ENCODE assay signal across 1 cellular context in the genomic region with DNA sequence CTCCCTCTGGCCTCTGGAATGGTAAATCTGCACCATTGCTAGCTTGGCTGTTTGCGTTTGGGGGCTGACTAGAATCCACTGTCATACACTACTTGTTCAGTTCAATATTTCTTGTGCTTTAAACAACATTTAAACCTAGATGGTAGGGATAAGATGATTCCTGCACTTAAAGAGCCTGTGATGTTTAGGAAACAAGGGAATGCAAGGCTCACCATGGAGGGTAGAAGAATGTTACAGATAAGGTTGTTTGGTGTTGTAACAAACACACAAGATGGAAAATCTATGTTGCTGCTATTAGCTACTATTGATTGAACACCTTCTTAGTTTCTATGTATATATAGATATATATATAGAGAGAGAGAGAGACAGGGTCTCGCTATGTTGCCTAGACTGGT.
TF ChIP-seq lines count a peak whose summit lies in the region.

No MANE protein-coding gene starts in this region.

TF ChIP-seq in H1, 55 proteins besides CTCF, POLR2A, EP300 and RAD21:
- TF ChIP-seq NRF1 (IDR thresholded peaks at IDR 0.05; ENCODE audit: low read depth, low read length): no peak
- no peak for TF ChIP-seq TEAD4 (IDR thresholded peaks at IDR 0.05; ENCODE audit: low read depth, low read length)
- no peak for TF ChIP-seq RXRA (IDR thresholded peaks at IDR 0.05; ENCODE audit: insufficient read depth, low read depth, low read length)
- TF ChIP-seq, protein P1, sequence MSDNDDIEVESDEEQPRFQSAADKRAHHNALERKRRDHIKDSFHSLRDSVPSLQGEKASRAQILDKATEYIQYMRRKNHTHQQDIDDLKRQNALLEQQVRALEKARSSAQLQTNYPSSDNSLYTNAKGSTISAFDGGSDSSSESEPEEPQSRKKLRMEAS (IDR thresholded peaks at IDR 0.05): no peak
- no peak for TF ChIP-seq BRCA1 (IDR thresholded peaks at IDR 0.05; ENCODE audit: low read depth, low read length)
- no peak for TF ChIP-seq RNF2 (IDR thresholded peaks at IDR 0.05; ENCODE audit: borderline replicate concordance, low read depth, low read length, missing control alignments, poor library complexity, severe bottlenecking)
- no peak for TF ChIP-seq RBBP5 (IDR thresholded peaks at IDR 0.05; ENCODE audit: borderline replicate concordance, low read depth, low read length)
- TF ChIP-seq SIX5 (IDR thresholded peaks at IDR 0.05; ENCODE audit: low read depth, low read length): no peak
- no peak for TF ChIP-seq SIRT6 (IDR thresholded peaks at IDR 0.05; ENCODE audit: low read length)
- TF ChIP-seq, protein P2, sequence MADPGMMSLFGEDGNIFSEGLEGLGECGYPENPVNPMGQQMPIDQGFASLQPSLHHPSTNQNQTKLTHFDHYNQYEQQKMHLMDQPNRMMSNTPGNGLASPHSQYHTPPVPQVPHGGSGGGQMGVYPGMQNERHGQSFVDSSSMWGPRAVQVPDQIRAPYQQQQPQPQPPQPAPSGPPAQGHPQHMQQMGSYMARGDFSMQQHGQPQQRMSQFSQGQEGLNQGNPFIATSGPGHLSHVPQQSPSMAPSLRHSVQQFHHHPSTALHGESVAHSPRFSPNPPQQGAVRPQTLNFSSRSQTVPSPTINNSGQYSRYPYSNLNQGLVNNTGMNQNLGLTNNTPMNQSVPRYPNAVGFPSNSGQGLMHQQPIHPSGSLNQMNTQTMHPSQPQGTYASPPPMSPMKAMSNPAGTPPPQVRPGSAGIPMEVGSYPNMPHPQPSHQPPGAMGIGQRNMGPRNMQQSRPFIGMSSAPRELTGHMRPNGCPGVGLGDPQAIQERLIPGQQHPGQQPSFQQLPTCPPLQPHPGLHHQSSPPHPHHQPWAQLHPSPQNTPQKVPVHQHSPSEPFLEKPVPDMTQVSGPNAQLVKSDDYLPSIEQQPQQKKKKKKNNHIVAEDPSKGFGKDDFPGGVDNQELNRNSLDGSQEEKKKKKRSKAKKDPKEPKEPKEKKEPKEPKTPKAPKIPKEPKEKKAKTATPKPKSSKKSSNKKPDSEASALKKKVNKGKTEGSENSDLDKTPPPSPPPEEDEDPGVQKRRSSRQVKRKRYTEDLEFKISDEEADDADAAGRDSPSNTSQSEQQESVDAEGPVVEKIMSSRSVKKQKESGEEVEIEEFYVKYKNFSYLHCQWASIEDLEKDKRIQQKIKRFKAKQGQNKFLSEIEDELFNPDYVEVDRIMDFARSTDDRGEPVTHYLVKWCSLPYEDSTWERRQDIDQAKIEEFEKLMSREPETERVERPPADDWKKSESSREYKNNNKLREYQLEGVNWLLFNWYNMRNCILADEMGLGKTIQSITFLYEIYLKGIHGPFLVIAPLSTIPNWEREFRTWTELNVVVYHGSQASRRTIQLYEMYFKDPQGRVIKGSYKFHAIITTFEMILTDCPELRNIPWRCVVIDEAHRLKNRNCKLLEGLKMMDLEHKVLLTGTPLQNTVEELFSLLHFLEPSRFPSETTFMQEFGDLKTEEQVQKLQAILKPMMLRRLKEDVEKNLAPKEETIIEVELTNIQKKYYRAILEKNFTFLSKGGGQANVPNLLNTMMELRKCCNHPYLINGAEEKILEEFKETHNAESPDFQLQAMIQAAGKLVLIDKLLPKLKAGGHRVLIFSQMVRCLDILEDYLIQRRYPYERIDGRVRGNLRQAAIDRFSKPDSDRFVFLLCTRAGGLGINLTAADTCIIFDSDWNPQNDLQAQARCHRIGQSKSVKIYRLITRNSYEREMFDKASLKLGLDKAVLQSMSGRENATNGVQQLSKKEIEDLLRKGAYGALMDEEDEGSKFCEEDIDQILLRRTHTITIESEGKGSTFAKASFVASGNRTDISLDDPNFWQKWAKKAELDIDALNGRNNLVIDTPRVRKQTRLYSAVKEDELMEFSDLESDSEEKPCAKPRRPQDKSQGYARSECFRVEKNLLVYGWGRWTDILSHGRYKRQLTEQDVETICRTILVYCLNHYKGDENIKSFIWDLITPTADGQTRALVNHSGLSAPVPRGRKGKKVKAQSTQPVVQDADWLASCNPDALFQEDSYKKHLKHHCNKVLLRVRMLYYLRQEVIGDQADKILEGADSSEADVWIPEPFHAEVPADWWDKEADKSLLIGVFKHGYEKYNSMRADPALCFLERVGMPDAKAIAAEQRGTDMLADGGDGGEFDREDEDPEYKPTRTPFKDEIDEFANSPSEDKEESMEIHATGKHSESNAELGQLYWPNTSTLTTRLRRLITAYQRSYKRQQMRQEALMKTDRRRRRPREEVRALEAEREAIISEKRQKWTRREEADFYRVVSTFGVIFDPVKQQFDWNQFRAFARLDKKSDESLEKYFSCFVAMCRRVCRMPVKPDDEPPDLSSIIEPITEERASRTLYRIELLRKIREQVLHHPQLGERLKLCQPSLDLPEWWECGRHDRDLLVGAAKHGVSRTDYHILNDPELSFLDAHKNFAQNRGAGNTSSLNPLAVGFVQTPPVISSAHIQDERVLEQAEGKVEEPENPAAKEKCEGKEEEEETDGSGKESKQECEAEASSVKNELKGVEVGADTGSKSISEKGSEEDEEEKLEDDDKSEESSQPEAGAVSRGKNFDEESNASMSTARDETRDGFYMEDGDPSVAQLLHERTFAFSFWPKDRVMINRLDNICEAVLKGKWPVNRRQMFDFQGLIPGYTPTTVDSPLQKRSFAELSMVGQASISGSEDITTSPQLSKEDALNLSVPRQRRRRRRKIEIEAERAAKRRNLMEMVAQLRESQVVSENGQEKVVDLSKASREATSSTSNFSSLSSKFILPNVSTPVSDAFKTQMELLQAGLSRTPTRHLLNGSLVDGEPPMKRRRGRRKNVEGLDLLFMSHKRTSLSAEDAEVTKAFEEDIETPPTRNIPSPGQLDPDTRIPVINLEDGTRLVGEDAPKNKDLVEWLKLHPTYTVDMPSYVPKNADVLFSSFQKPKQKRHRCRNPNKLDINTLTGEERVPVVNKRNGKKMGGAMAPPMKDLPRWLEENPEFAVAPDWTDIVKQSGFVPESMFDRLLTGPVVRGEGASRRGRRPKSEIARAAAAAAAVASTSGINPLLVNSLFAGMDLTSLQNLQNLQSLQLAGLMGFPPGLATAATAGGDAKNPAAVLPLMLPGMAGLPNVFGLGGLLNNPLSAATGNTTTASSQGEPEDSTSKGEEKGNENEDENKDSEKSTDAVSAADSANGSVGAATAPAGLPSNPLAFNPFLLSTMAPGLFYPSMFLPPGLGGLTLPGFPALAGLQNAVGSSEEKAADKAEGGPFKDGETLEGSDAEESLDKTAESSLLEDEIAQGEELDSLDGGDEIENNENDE (IDR thresholded peaks at IDR 0.05; ENCODE audit: insufficient replicate concordance, low read length): no peak
- TF ChIP-seq, protein P3, sequence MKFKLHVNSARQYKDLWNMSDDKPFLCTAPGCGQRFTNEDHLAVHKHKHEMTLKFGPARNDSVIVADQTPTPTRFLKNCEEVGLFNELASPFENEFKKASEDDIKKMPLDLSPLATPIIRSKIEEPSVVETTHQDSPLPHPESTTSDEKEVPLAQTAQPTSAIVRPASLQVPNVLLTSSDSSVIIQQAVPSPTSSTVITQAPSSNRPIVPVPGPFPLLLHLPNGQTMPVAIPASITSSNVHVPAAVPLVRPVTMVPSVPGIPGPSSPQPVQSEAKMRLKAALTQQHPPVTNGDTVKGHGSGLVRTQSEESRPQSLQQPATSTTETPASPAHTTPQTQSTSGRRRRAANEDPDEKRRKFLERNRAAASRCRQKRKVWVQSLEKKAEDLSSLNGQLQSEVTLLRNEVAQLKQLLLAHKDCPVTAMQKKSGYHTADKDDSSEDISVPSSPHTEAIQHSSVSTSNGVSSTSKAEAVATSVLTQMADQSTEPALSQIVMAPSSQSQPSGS (IDR thresholded peaks at IDR 0.05; ENCODE audit: low read length): no peak
- no peak for TF ChIP-seq POU5F1 (IDR thresholded peaks at IDR 0.05; ENCODE audit: low read depth, low read length)
- TF ChIP-seq BCL11A (IDR thresholded peaks at IDR 0.05; ENCODE audit: low read depth in 2 of 2, low read length in 2 of 2): no peak
- TF ChIP-seq MAFK (IDR thresholded peaks at IDR 0.05; ENCODE audit: low read depth, low read length): no peak
- no peak for TF ChIP-seq ZNF274 (IDR thresholded peaks at IDR 0.05; ENCODE audit: borderline replicate concordance, extremely low read depth, low read length)
- no peak for TF ChIP-seq CEBPB (IDR thresholded peaks at IDR 0.05; ENCODE audit: low read depth, low read length)
- no peak for TF ChIP-seq SP2 (IDR thresholded peaks at IDR 0.05; ENCODE audit: low read length)
- no peak for TF ChIP-seq KDM1A (IDR thresholded peaks at IDR 0.05; ENCODE audit: borderline replicate concordance, low read length)
- no peak for TF ChIP-seq SP4 (IDR thresholded peaks at IDR 0.05; ENCODE audit: low read length)
